ENCODE assay signal across 1 cellular context in the genomic region with DNA sequence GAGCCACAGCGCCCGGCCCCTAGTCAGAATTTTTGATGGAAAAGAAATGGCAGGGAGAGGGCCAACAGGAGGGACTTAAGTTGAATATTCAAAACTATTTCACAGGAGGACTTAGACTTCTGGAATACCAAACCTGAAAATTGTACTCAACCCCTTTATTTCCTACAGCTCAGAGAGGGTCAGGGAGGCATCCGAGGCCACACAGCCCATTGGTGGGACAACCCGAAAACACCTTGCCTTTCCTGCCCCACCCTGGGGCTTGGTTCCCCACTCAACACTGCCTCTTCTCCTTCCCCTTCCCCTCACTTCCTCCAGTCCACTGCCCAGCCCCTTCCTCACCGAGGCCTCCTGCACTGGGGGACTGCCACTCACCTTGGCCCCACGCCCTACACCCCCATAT.
TF ChIP-seq lines count a peak whose summit lies in the region.

No MANE protein-coding gene starts in this region.

TF ChIP-seq in K562, 482 proteins besides CTCF, POLR2A, EP300 and RAD21:
- peak; percentile 58 for TF ChIP-seq ZFP36 (IDR thresholded peaks at IDR 0.05; ENCODE audit: low read depth, low read length, partially characterized antibody)
- TF ChIP-seq MTA1 (IDR thresholded peaks at IDR 0.05; ENCODE audit: borderline replicate concordance), result no peak
- TF ChIP-seq RBM25 (IDR thresholded peaks at IDR 0.05; ENCODE audit: low read depth, low read length, severe bottlenecking), result peak; percentile 45
